ENCODE assay signal across 10 cellular contexts in genomic region chr16:57941016-57941656, GRCh38. TPM values are rescaled to one million over a fixed set of nuclear protein-coding genes. Genes with fewer than 3 reads are reported as not detected.
DNase-seq lines count a peak whose midpoint lies in the region; FAIRE-seq and TF ChIP-seq lines count a peak whose summit lies in the region.
"Had no signal": no experiment of that assay in that cellular context is flagged by ENCODE, and none has a peak within 500 bp of the region (broad histone marks: within the 10 kb centered on the region; RNA-seq: fewer than 3 reads in every experiment).

No MANE protein-coding gene starts in this region.

- H3K4me3 ChIP-seq in fibroblast of lung (replicated peaks in 1 of 4; ENCODE audit: control extremely low read depth in 1 of 4, insufficient read depth in 1 of 4, low read depth in 3 of 4, low read length in 4 of 4) (no peak overlapping the region), skeletal muscle cell (ENCODE audit: low read depth, low read length) (no peak overlapping the region)
- H3K4me3 ChIP-seq: upper lobe of left lung had no signal

- no peak for TF ChIP-seq CTCF in fibroblast of lung (conservative IDR thresholded peaks at IDR 0.05 in 1 of 2, IDR thresholded peaks at IDR 0.05 in 1 of 2; ENCODE audit: low read depth in 1 of 2, low read length in 2 of 2)
- no peak for TF ChIP-seq CTCF in osteocyte (IDR thresholded peaks at IDR 0.05)

- in situ Hi-C loops in KBM-7 (cut with MboI; ENCODE audit: low pct_unique_long_range_greater_than_20kb, low sequenced_read_pairs), result no loop called here

- no peaks in the 10 kb centered on the region for H3K36me3 ChIP-seq in fibroblast of lung (ENCODE audit: control insufficient read depth, insufficient read depth, low read length)
- H3K36me3 ChIP-seq: upper lobe of left lung had no signal

- H3K9me3 Mint-ChIP-seq in osteocyte (ENCODE audit: unreplicated experiment), result no peaks in the 10 kb centered on the region

- H3K79me2 ChIP-seq in fibroblast of lung (ENCODE audit: control insufficient read depth, insufficient read depth, low read length), result no peaks in the 10 kb centered on the region

- H4K20me1 ChIP-seq in fibroblast of lung (ENCODE audit: control insufficient read depth, extremely low read depth, insufficient read depth, low read length), result no peaks in the 10 kb centered on the region

- peaks cover 41% of the 10 kb centered on the region for H3K27me3 Mint-ChIP-seq in osteocyte (ENCODE audit: unreplicated experiment)

- no peaks in the 10 kb centered on the region for H3K27me3 ChIP-seq in fibroblast of lung (ENCODE audit: control insufficient read depth, insufficient read depth, low read length)
- H3K27me3 ChIP-seq: upper lobe of left lung had no signal

- H3K4me3 Mint-ChIP-seq in osteocyte (ENCODE audit: unreplicated experiment), result no peak overlapping the region

- H3K4me1 Mint-ChIP-seq in osteocyte (ENCODE audit: unreplicated experiment), result no peaks in the 10 kb centered on the region

- no peak overlapping the region for H3K27ac Mint-ChIP-seq in osteocyte (ENCODE audit: unreplicated experiment)

- no peak overlapping the region for H2AFZ ChIP-seq in fibroblast of lung (ENCODE audit: low read length)

- FAIRE-seq in RCC 7860 (lab: Jason Lieb, UNC), result no peak
- FAIRE-seq: islet of Langerhans had no signal

- no peaks in the 10 kb centered on the region for H3K36me3 Mint-ChIP-seq in osteocyte (ENCODE audit: unreplicated experiment)

- no peaks in the 10 kb centered on the region for H3K4me1 ChIP-seq in fibroblast of lung (ENCODE audit: control insufficient read depth, extremely low read depth, insufficient read depth, low read length)

- peak; percentile 25 for DNase-seq in KBM-7
- DNase-seq in RCC 7860 (ENCODE audit: low spot score), result peak; percentile 25
- DNase-seq in fibroblast of lung (ENCODE audit: low read depth in 2 of 2), result peak; percentile 14 to 45
- peak; percentile 4 for DNase-seq in skeletal muscle cell (ENCODE audit: low read depth)
- no peak for DNase-seq in stimulated activated CD8-positive, alpha-beta memory T cell treated with anti-CD3 and anti-CD28 coated beads, Interleukin-4, amount 100 ng/mL, for 48 hours
- no peak for DNase-seq in germinal center (ENCODE audit: low spot score)
- DNase-seq in osteocyte (ENCODE audit: extremely low spot score, unreplicated experiment), result no peak
- DNase-seq in activated CD4-positive, alpha-beta T cell treated with anti-CD3 and anti-CD28 coated beads for 1 hour, result no peak

- H3K4me2 ChIP-seq in fibroblast of lung (ENCODE audit: extremely low read depth, insufficient read depth, low read length), result no peak overlapping the region

- H3K27ac ChIP-seq in fibroblast of lung (ENCODE audit: insufficient read depth, low read length), result no peak overlapping the region
- H3K27ac ChIP-seq: upper lobe of left lung had no signal

- H3K9me3 ChIP-seq in fibroblast of lung (ENCODE audit: control insufficient read depth, insufficient read depth, low read depth, low read length), result no peaks in the 10 kb centered on the region
- H3K9me3 ChIP-seq: upper lobe of left lung had no signal

- H3K9ac ChIP-seq in fibroblast of lung (ENCODE audit: insufficient read depth, low read length), result no peak overlapping the region

RNA-seq across cellular contexts. Expression of gene CNGB1, which starts 29.8 kb away (rescaled TPM):
- not detected in 2 replicates for total RNA-seq in fibroblast of lung
- polyA plus RNA-seq in fibroblast of lung, result not detected in 2 replicates
- polyA plus RNA-seq in fibroblast of lung (2012), result not detected in 2 replicates
- polyA minus RNA-seq in fibroblast of lung (ENCODE audit: low replicate concordance), result not detected in 2 replicates
- total RNA-seq in osteocyte, result not detected in 2 replicates

RNA-seq across cellular contexts. Expression of gene ZNF319, which starts 59.3 kb away (rescaled TPM):
- total RNA-seq in fibroblast of lung (2.8 and 4.1 TPM in 2 replicates), osteocyte (11.9 and 14.9 TPM in 2 replicates)
- 2.6 and 3.4 TPM in 2 replicates for polyA plus RNA-seq in fibroblast of lung
- polyA plus RNA-seq in fibroblast of lung (2012), result 3.4 and 5.4 TPM in 2 replicates
- polyA minus RNA-seq in fibroblast of lung (ENCODE audit: low replicate concordance), result 7.5 and 18.7 TPM in 2 replicates

Comparison
In these comparisons a context has a peak if more than half of its experiments do, and no peak if none do; other contexts are left out.
1. DNase-seq: peak in KBM-7 (single experiment), RCC 7860 (single experiment), fibroblast of lung (2 of 2) and skeletal muscle cell (single experiment); none in stimulated activated CD8-positive, alpha-beta memory T cell treated with anti-CD3 and anti-CD28 coated beads, Interleukin-4, amount 100 ng/mL, for 48 hours (single experiment), germinal center (single experiment), osteocyte (single experiment) and activated CD4-positive, alpha-beta T cell treated with anti-CD3 and anti-CD28 coated beads for 1 hour (single experiment).